ENCODE assay signal across 24 cellular contexts in genomic region chr7:51077951-51078350, GRCh38.
"Had no signal": no experiment of that assay in that cellular context is flagged by ENCODE, and none has a peak within 500 bp of the region (broad histone marks: within the 10 kb centered on the region; RNA-seq: fewer than 3 reads in every experiment).

No MANE protein-coding gene starts in this region.

- H3K27ac Mint-ChIP-seq: activated naive CD4-positive, alpha-beta T cell treated with anti-CD3 and anti-CD28 coated beads for 36 hours; activated naive CD8-positive, alpha-beta T cell treated with anti-CD3 and anti-CD28 coated beads, Interleukin-2, amount 10 ng/mL, durations not matched to agents 7 days and 5 days; endodermal cell; stimulated activated effector memory CD8-positive, alpha-beta T cell treated with anti-CD3 and anti-CD28 coated beads, Interleukin-12 subunit alpha, Interleukin-12 subunit beta, amount 100 ng/mL, for 72 hours; stimulated activated naive CD8-positive, alpha-beta T cell treated with anti-CD3 and anti-CD28 coated beads, Interleukin-15, amount 100 ng/mL, for 72 hours; WTC11 had no signal

- DNase-seq: activated CD4-positive, alpha-beta T cell treated with anti-CD3 and anti-CD28 coated beads, Interleukin-2, amount 50 U/mL, for 48 hours; activated CD8-positive, alpha-beta memory T cell treated with anti-CD3 and anti-CD28 coated beads, Interleukin-2, amount 50 U/mL, for 48 hours; activated naive CD4-positive, alpha-beta T cell treated with anti-CD3 and anti-CD28 coated beads for 36 hours; activated naive CD8-positive, alpha-beta T cell treated with anti-CD3 and anti-CD28 coated beads, Interleukin-2, amount 10 ng/mL, durations not matched to agents 7 days and 5 days; activated T-cell treated with anti-CD3 and anti-CD28 coated beads, Interleukin-2, amount 50 U/mL, for 48 hours; amygdala; body of pancreas; cortex of kidney; endodermal cell; heart left ventricle; naive B cell; occipital lobe; stimulated activated CD4-positive, alpha-beta T cell treated with anti-CD3 and anti-CD28 coated beads, Interleukin-12 subunit alpha, Interleukin-12 subunit beta, amount 100 ng/mL, for 4 hours; stimulated activated naive CD8-positive, alpha-beta T cell treated with anti-CD3 and anti-CD28 coated beads, Interleukin-15, amount 100 ng/mL, for 72 hours; T-helper 9 cell; uterus had no signal

- H3K4me3 Mint-ChIP-seq: activated naive CD4-positive, alpha-beta T cell treated with anti-CD3 and anti-CD28 coated beads for 36 hours; activated naive CD8-positive, alpha-beta T cell treated with anti-CD3 and anti-CD28 coated beads, Interleukin-2, amount 10 ng/mL, durations not matched to agents 7 days and 5 days; endodermal cell; naive B cell; stimulated activated effector memory CD8-positive, alpha-beta T cell treated with anti-CD3 and anti-CD28 coated beads, Interleukin-12 subunit alpha, Interleukin-12 subunit beta, amount 100 ng/mL, for 72 hours; stimulated activated naive CD8-positive, alpha-beta T cell treated with anti-CD3 and anti-CD28 coated beads, Interleukin-15, amount 100 ng/mL, for 72 hours; WTC11 had no signal

- H3K4me1 Mint-ChIP-seq: activated naive CD8-positive, alpha-beta T cell treated with anti-CD3 and anti-CD28 coated beads, Interleukin-2, amount 10 ng/mL, durations not matched to agents 7 days and 5 days; stimulated activated effector memory CD8-positive, alpha-beta T cell treated with anti-CD3 and anti-CD28 coated beads, Interleukin-12 subunit alpha, Interleukin-12 subunit beta, amount 100 ng/mL, for 72 hours had no signal

- ATAC-seq: body of pancreas; heart left ventricle; stimulated activated effector memory CD8-positive, alpha-beta T cell treated with anti-CD3 and anti-CD28 coated beads, Interleukin-12 subunit alpha, Interleukin-12 subunit beta, amount 100 ng/mL, for 72 hours; stimulated activated naive CD8-positive, alpha-beta T cell treated with anti-CD3 and anti-CD28 coated beads, Interleukin-15, amount 100 ng/mL, for 72 hours; WTC11 had no signal

- FAIRE-seq: frontal cortex, keratinocyte had no signal

- H3K4me3 ChIP-seq: body of pancreas, cardiac muscle cell, heart left ventricle, lung, suprapubic skin, tibial nerve, uterus had no signal

- H3K36me3 Mint-ChIP-seq: activated naive CD8-positive, alpha-beta T cell treated with anti-CD3 and anti-CD28 coated beads, Interleukin-2, amount 10 ng/mL, durations not matched to agents 7 days and 5 days; naive B cell; stimulated activated effector memory CD8-positive, alpha-beta T cell treated with anti-CD3 and anti-CD28 coated beads, Interleukin-12 subunit alpha, Interleukin-12 subunit beta, amount 100 ng/mL, for 72 hours had no signal

- H3K27me3 Mint-ChIP-seq: activated naive CD8-positive, alpha-beta T cell treated with anti-CD3 and anti-CD28 coated beads, Interleukin-2, amount 10 ng/mL, durations not matched to agents 7 days and 5 days; naive B cell; stimulated activated naive CD8-positive, alpha-beta T cell treated with anti-CD3 and anti-CD28 coated beads, Interleukin-15, amount 100 ng/mL, for 72 hours had no signal

- H3K9me3 Mint-ChIP-seq: activated naive CD4-positive, alpha-beta T cell treated with anti-CD3 and anti-CD28 coated beads for 36 hours; activated naive CD8-positive, alpha-beta T cell treated with anti-CD3 and anti-CD28 coated beads, Interleukin-2, amount 10 ng/mL, durations not matched to agents 7 days and 5 days; endodermal cell; naive B cell; stimulated activated effector memory CD8-positive, alpha-beta T cell treated with anti-CD3 and anti-CD28 coated beads, Interleukin-12 subunit alpha, Interleukin-12 subunit beta, amount 100 ng/mL, for 72 hours; stimulated activated naive CD8-positive, alpha-beta T cell treated with anti-CD3 and anti-CD28 coated beads, Interleukin-15, amount 100 ng/mL, for 72 hours had no signal
